14 cellular contexts compared by ENCODE assay signal in genomic region chr2:230787101-230787500, GRCh38.
DNase-seq lines count a peak whose midpoint lies in the region; ATAC-seq and TF ChIP-seq lines count a peak whose summit lies in the region.
"Had no signal": no experiment of that assay in that cellular context is flagged by ENCODE, and none has a peak within 500 bp of the region (broad histone marks: within the 10 kb centered on the region; RNA-seq: fewer than 3 reads in every experiment).

No MANE protein-coding gene starts in this region.

- DNase-seq in ACHN (peak; percentile 76), NCI-H526 (lab: John Stamatoyannopoulos, UW) (no peak)
- no peak for DNase-seq in CD8-positive, alpha-beta T cell
- DNase-seq: AML-193, DMS153, DMS79 treated with DMSO at 0.1 percent for 48 hours, EL, GOT3, H9 had no signal

- peaks cover 2% of the 10 kb centered on the region for H3K4me1 ChIP-seq in CD8-positive, alpha-beta T cell (ENCODE audit: insufficient read depth, low read length)
- peaks cover 18 to 26% of the 10 kb centered on the region in 2 experiments for H3K4me1 ChIP-seq in neutrophil (ENCODE audit: control insufficient read depth in 1 of 2, insufficient read depth in 1 of 2, low read depth in 1 of 2, low read length in 1 of 2)
- H3K4me1 ChIP-seq: BLaER1 had no signal

- H3K27ac ChIP-seq in CD8-positive, alpha-beta T cell (ENCODE audit: low read depth, low read length), result no peak overlapping the region
- peak overlapping the region; percentile 24 for H3K27ac ChIP-seq in neutrophil
- H3K27ac ChIP-seq: BLaER1 had no signal

- no peaks in the 10 kb centered on the region for H3K9me3 ChIP-seq in CD8-positive, alpha-beta T cell (ENCODE audit: low read length)
- H3K9me3 ChIP-seq in neutrophil, result no peaks in the 10 kb centered on the region

- peaks cover 16% of the 10 kb centered on the region for H3K9me3 Mint-ChIP-seq in CD8-positive, alpha-beta T cell
- H3K9me3 Mint-ChIP-seq in activated T-helper 17 cell treated with anti-CD3 and anti-CD28 coated beads, Interleukin-2, amount 50 U/mL, for 72 hours, result peaks cover 16% of the 10 kb centered on the region

- in situ Hi-C loops in ACHN (cut with HindIII; ENCODE audit: low pct_ligation_motif_present, low pct_unique_long_range_greater_than_20kb, low sequenced_read_pairs), result no loop called here

- TF ChIP-seq CTCF in CD8-positive, alpha-beta T cell (IDR thresholded peaks at IDR 0.05), result no peak
- no peak for TF ChIP-seq CTCF in neutrophil (IDR thresholded peaks at IDR 0.05)

- CTCF ChIA-PET in CD8-positive, alpha-beta T cell (lab: Charles Lee), result interaction anchor here (1.7 to 6.6 kb wide), 2 partner anchors 11 to 75 kb away, joined by 6 to 33 read pairs; partner anchors contain the start of gene CAB39

- H3K27ac Mint-ChIP-seq in CD8-positive, alpha-beta T cell, result peak overlapping the region; percentile 24
- H3K27ac Mint-ChIP-seq in activated T-helper 17 cell treated with anti-CD3 and anti-CD28 coated beads, Interleukin-2, amount 50 U/mL, for 72 hours, result peak overlapping the region; percentile 18
- H3K27ac Mint-ChIP-seq: H9 had no signal

- intact Hi-C loops in CD8-positive, alpha-beta T cell (cut with DNase I, micrococcal nuclease), result no loop called here

- peaks cover 81% of the 10 kb centered on the region for H3K36me3 Mint-ChIP-seq in CD8-positive, alpha-beta T cell
- H3K36me3 Mint-ChIP-seq in activated T-helper 17 cell treated with anti-CD3 and anti-CD28 coated beads, Interleukin-2, amount 50 U/mL, for 72 hours (ENCODE audit: low read depth), result peaks cover 95% of the 10 kb centered on the region

- no peak overlapping the region for H3K4me3 ChIP-seq in CD8-positive, alpha-beta T cell (ENCODE audit: low read depth, low read length)
- no peak overlapping the region for H3K4me3 ChIP-seq in neutrophil (ENCODE audit: low read depth in 1 of 2, low read length in 1 of 2)
- H3K4me3 ChIP-seq: BLaER1 had no signal

- H3K4me3 Mint-ChIP-seq in CD8-positive, alpha-beta T cell, result no peak overlapping the region
- no peak overlapping the region for H3K4me3 Mint-ChIP-seq in activated T-helper 17 cell treated with anti-CD3 and anti-CD28 coated beads, Interleukin-2, amount 50 U/mL, for 72 hours
- H3K4me3 Mint-ChIP-seq: H9 had no signal

- H3K36me3 ChIP-seq in CD8-positive, alpha-beta T cell (ENCODE audit: insufficient read depth, low read length), result peaks cover 12% of the 10 kb centered on the region
- H3K36me3 ChIP-seq in neutrophil, result peaks cover 37% of the 10 kb centered on the region

- H3K27me3 ChIP-seq in CD8-positive, alpha-beta T cell (ENCODE audit: insufficient read depth, low read length), result no peaks in the 10 kb centered on the region
- H3K27me3 ChIP-seq in neutrophil, result no peaks in the 10 kb centered on the region
- H3K27me3 ChIP-seq: BLaER1 had no signal

- ATAC-seq in CD8-positive, alpha-beta T cell, result no peak
- ATAC-seq in activated T-helper 17 cell treated with anti-CD3 and anti-CD28 coated beads, Interleukin-2, amount 50 U/mL, for 72 hours (replicated peaks), result no peak
- ATAC-seq in GM21786 (IDR thresholded peaks at IDR 0.05; ENCODE audit: unreplicated experiment), result no peak

- no peaks in the 10 kb centered on the region for H3K27me3 Mint-ChIP-seq in CD8-positive, alpha-beta T cell (ENCODE audit: low read depth)
- no peaks in the 10 kb centered on the region for H3K27me3 Mint-ChIP-seq in activated T-helper 17 cell treated with anti-CD3 and anti-CD28 coated beads, Interleukin-2, amount 50 U/mL, for 72 hours
- H3K27me3 Mint-ChIP-seq: IgD-negative memory B cell had no signal

- H3K4me1 Mint-ChIP-seq in CD8-positive, alpha-beta T cell (ENCODE audit: low read depth), result peaks cover 51% of the 10 kb centered on the region
- peaks cover 36% of the 10 kb centered on the region for H3K4me1 Mint-ChIP-seq in activated T-helper 17 cell treated with anti-CD3 and anti-CD28 coated beads, Interleukin-2, amount 50 U/mL, for 72 hours

- POLR2A ChIA-PET in CD8-positive, alpha-beta T cell (lab: Charles Lee), result no interaction called here
